ENCODE assay signal across 15 cellular contexts in the genomic region with DNA sequence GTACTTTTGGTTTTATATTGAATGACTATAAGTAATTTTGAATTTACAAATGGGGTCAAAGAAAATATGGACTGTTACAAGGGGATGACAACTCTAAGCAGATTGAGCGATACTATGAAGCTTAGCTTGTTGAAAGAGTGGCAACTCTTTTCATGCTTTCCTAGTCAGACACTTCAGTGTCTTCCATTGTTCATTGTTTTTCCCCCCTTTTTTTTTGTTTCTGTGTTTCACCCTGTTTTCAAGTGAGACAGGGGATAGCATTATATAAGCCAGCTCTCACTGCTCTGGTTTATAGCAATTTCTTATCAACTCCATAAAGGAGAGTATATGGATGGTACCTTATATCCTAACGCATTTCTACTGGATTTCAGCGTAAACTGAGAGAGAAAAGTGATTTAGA. TPM values are rescaled to one million over a fixed set of nuclear protein-coding genes. Genes with fewer than 3 reads are reported as not detected.
A peak's percentile ranks its signal among the peaks of the same experiment; 100 is the strongest.
DNase-seq lines count a peak whose midpoint lies in the region; ATAC-seq and TF ChIP-seq lines count a peak whose summit lies in the region.
"Had no signal": no experiment of that assay in that cellular context is flagged by ENCODE, and none has a peak within 500 bp of the region (broad histone marks: within the 10 kb centered on the region; RNA-seq: fewer than 3 reads in every experiment).

No MANE protein-coding gene starts in this region.

- no peak overlapping the region for H3K4me3 Mint-ChIP-seq in type B pancreatic cell
- H3K4me3 Mint-ChIP-seq: CD4-positive, alpha-beta T cell had no signal

- CTCF ChIA-PET in A673 (lab: Charles Lee) = no interaction called here

- POLR2A ChIA-PET in A673 (lab: Charles Lee; ENCODE audit: low non-redundant PET) = no interaction called here

- peaks cover 8% of the 10 kb centered on the region for H3K36me3 Mint-ChIP-seq in type B pancreatic cell

- TF ChIP-seq CTCF in A673 (conservative IDR thresholded peaks at IDR 0.05; ENCODE audit: low read depth, low read length) = no peak
- TF ChIP-seq CTCF in type B pancreatic cell (conservative IDR thresholded peaks at IDR 0.05) = no peak
- no peak for TF ChIP-seq CTCF in left lung (IDR thresholded peaks at IDR 0.05)

- H3K27ac ChIP-seq in cingulate gyrus (ENCODE audit: low read depth, low read length) (peak overlapping the region; percentile 84), substantia nigra (ENCODE audit: low read depth, low read length, poor library complexity, severe bottlenecking) (peak overlapping the region; percentile 60), A673 (ENCODE audit: low read depth, low read length, poor library complexity, severe bottlenecking) (no peak overlapping the region), left lung (no peak overlapping the region)
- H3K27ac ChIP-seq: C4-2B, GM23248 had no signal

- intact Hi-C loops in A673 (cut with micrococcal nuclease; ENCODE audit: unreplicated experiment) = no loop called here
- intact Hi-C loops in left lung (cut with DNase I) = no loop called here

- no peaks in the 10 kb centered on the region for H3K4me1 Mint-ChIP-seq in type B pancreatic cell (ENCODE audit: unreplicated experiment)

- H3K27me3 ChIP-seq in A673 (replicated peaks; ENCODE audit: insufficient read depth, low read depth, low read length, poor library complexity) = no peaks in the 10 kb centered on the region
- H3K27me3 ChIP-seq in left lung = no peaks in the 10 kb centered on the region

- H3K27ac Mint-ChIP-seq in type B pancreatic cell = no peak overlapping the region
- H3K27ac Mint-ChIP-seq: CD4-positive, alpha-beta T cell had no signal

- H3K27me3 Mint-ChIP-seq in type B pancreatic cell = no peaks in the 10 kb centered on the region
- H3K27me3 Mint-ChIP-seq: CD4-positive, alpha-beta T cell had no signal

- ATAC-seq in left lung = no peak
- no peak for ATAC-seq in HG03175 (IDR thresholded peaks at IDR 0.05; ENCODE audit: unreplicated experiment)

- H3K9me3 Mint-ChIP-seq in type B pancreatic cell = no peaks in the 10 kb centered on the region
- H3K9me3 Mint-ChIP-seq: CD4-positive, alpha-beta T cell had no signal

- no peak overlapping the region for H3K4me3 ChIP-seq in A673 (ENCODE audit: low read depth, low read length, poor library complexity, severe bottlenecking)
- no peak overlapping the region for H3K4me3 ChIP-seq in left lung
- H3K4me3 ChIP-seq: GM23248, HAP-1 had no signal

- H3K36me3 ChIP-seq in A673 (ENCODE audit: insufficient read depth, low read length, poor library complexity, severe bottlenecking) (peaks cover 22% of the 10 kb centered on the region), left lung (peaks cover 0 to 71% of the 10 kb centered on the region in 2 donors)
- H3K36me3 ChIP-seq: HAP-1 had no signal

- DNase-seq in medulla oblongata (ENCODE audit: extremely low spot score) = peak; percentile 71
- DNase-seq in substantia nigra (lab: John Stamatoyannopoulos, UW) = no peak
- no peak for DNase-seq in A673 (ENCODE audit: low spot score)
- DNase-seq in type B pancreatic cell (ENCODE audit: extremely low spot score, unreplicated experiment) = no peak
- DNase-seq in left lung = no peak
- DNase-seq: Caco-2; CD4-positive, alpha-beta T cell; DMS153; DMS79; GDM1; GM23248 had no signal

- H3K9me3 ChIP-seq in A673 (ENCODE audit: low read depth, low read length, poor library complexity, severe bottlenecking) (no peaks in the 10 kb centered on the region), left lung (no peaks in the 10 kb centered on the region)
- H3K9me3 ChIP-seq: Caco-2, HAP-1 had no signal

- H3K4me1 ChIP-seq in A673 (ENCODE audit: insufficient read depth, low read length, poor library complexity, severe bottlenecking) (no peaks in the 10 kb centered on the region), left lung (no peaks in the 10 kb centered on the region)
- H3K4me1 ChIP-seq: Caco-2, HAP-1 had no signal

- no TSS peak for BruUV-seq in A673 (replicated peaks; lab: Mats Ljungman, UMichigan)

RNA-seq across cellular contexts. Expression of a gene that starts 24.6 kb away (rescaled TPM):
- 312 TPM in 2 replicates for total RNA-seq in A673 (2021)
- total RNA-seq in type B pancreatic cell (ENCODE audit: low replicate concordance) = 285 and 326 TPM in 2 replicates
- total RNA-seq in left lung = 100 to 1,000 TPM; 167 to 215 TPM

RNA-seq across cellular contexts. Expression of a gene that starts 56.7 kb away (rescaled TPM):
- total RNA-seq in A673 (2021) (7.7 and 9.9 TPM in 2 replicates), type B pancreatic cell (ENCODE audit: low replicate concordance) (45.1 and 105 TPM in 2 replicates), left lung (10 to 100 TPM; 32.4 to 39.2 TPM)

Comparison
In these comparisons a context has a peak if more than half of its experiments do, and no peak if none do; other contexts are left out.
1. H3K27ac ChIP-seq: peak in cingulate gyrus (single experiment) and substantia nigra (single experiment); none in A673 (single experiment) and left lung (0 of 2).